In the genomic region with DNA sequence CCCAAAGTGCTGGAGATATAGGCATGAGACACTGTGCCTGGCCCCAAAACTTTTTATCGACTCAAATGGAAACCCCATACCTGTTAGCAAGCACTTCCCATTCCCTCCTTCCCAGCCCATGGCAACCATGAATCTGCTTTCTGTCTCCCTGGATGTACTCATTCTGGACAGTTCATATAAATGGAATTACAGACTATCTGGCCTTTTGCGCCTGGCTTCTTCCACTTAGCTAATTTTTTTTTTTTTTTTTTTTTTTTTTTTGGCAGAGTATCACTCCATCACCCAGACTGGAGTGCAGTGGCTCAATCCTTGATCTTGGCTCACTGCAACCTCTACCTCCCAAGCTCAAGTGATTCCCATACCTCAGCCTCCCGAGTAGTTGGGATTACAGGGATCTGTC, we compare ENCODE assay signal across 24 cellular contexts.
"Had no signal": no experiment of that assay in that cellular context is flagged by ENCODE, and none has a peak within 500 bp of the region (broad histone marks: within the 10 kb centered on the region; RNA-seq: fewer than 3 reads in every experiment).

No MANE protein-coding gene starts in this region.

- H3K4me3 ChIP-seq: breast epithelium had no signal

- H3K36me3 ChIP-seq: breast epithelium had no signal

- H3K9me3 ChIP-seq: breast epithelium had no signal

- H3K4me1 ChIP-seq: breast epithelium had no signal

- H3K27me3 ChIP-seq: breast epithelium had no signal

- DNase-seq: activated CD4-positive, alpha-beta memory T cell treated with anti-CD3 and anti-CD28 coated beads for 36 hours; activated CD4-positive, alpha-beta T cell treated with anti-CD3 and anti-CD28 coated beads, Interleukin-2, amount 10 ng/mL, durations not matched to agents 7 days and 5 days; activated CD4-positive, CD25-positive, alpha-beta regulatory T cell; activated CD8-positive, alpha-beta memory T cell treated with anti-CD3 and anti-CD28 coated beads for 24 hours; activated gamma-delta T cell; activated naive CD4-positive, alpha-beta T cell treated with anti-CD3 and anti-CD28 coated beads for 36 hours; activated T-cell treated with anti-CD3 and anti-CD28 coated beads for 4 hours; activated T-cell treated with anti-CD3 and anti-CD28 coated beads, Interleukin-2, amount 50 U/mL, for 48 hours; caudate nucleus; KG1; NCI-H1092; NCI-H1417 treated with DMSO at 0.1 percent for 48 hours; NCI-H1694; NCI-H2029; NCI-H2107; NCI-H510A treated with DMSO at 0.1 percent for 48 hours; NCI-H69; NK-92 treated with Interleukin-12 subunit alpha and Interleukin-12 subunit beta, amount 100 ng/mL, for 24 hours; PC-3; SHP77 treated with DMSO at 0.1 percent for 48 hours; T-helper 1 cell had no signal

- H3K27ac ChIP-seq: breast epithelium, VCaP had no signal

- ATAC-seq: activated T-helper 17 cell treated with anti-CD3 and anti-CD28 coated beads, Interleukin-2, amount 50 U/mL, for 72 hours; PC-3 had no signal
